In genomic region chr1:193062698-193063463, GRCh38 we compare ENCODE assay signal across 1 cellular context.
TF ChIP-seq lines count a peak whose summit lies in the region.

No MANE protein-coding gene starts in this region.

TF ChIP-seq in GM12878, 131 proteins besides CTCF, POLR2A, EP300 and RAD21:
- TF ChIP-seq ZNF24 (IDR thresholded peaks at IDR 0.05), result peak; percentile 74
- peak; percentile 15 to 26; a peak in 1 of 4 replicates for TF ChIP-seq IKZF2 (IDR thresholded peaks at IDR 0.05)
- peak; percentile 55 for TF ChIP-seq RUNX3 (IDR thresholded peaks at IDR 0.05; ENCODE audit: low read length)
- TF ChIP-seq SIN3A (IDR thresholded peaks at IDR 0.05; ENCODE audit: low read depth, low read length), result no peak
- 0 out of 2 replicates have a peak, but pooled peaks have one; percentile 29 for TF ChIP-seq ZBED1 (IDR thresholded peaks at IDR 0.05; ENCODE audit: borderline replicate concordance)
